29 cellular contexts compared by ENCODE assay signal in genomic region chr12:28558232-28558631, GRCh38.
"Had no signal": no experiment of that assay in that cellular context is flagged by ENCODE, and none has a peak within 500 bp of the region (broad histone marks: within the 10 kb centered on the region; RNA-seq: fewer than 3 reads in every experiment).

No MANE protein-coding gene starts in this region.

- H3K4me3 ChIP-seq: adrenal gland, body of pancreas, cardiac muscle cell, colonic mucosa, esophagus squamous epithelium, gastroesophageal sphincter had no signal

- H3K27ac ChIP-seq: adrenal gland, body of pancreas, cardiac muscle cell, colonic mucosa, epithelial cell of prostate, esophagus squamous epithelium, gastroesophageal sphincter had no signal

- H3K4me3 Mint-ChIP-seq: activated CD4-positive, alpha-beta memory T cell treated with anti-CD3 and anti-CD28 coated beads for 36 hours; activated CD4-positive, alpha-beta T cell treated with anti-CD3 and anti-CD28 coated beads for 36 hours; activated CD4-positive, alpha-beta T cell treated with anti-CD3 and anti-CD28 coated beads, Interleukin-2, amount 10 ng/mL, durations not matched to agents 24 days and 14 days; activated CD8-positive, alpha-beta T cell treated with anti-CD3 and anti-CD28 coated beads, Interleukin-2, amount 10 ng/mL, durations not matched to agents 7 days and 5 days; activated naive CD8-positive, alpha-beta T cell treated with anti-CD3 and anti-CD28 coated beads for 36 hours; activated naive CD8-positive, alpha-beta T cell treated with anti-CD3 and anti-CD28 coated beads, Interleukin-2, amount 50 U/mL, for 24 hours; activated T-cell treated with anti-CD3 and anti-CD28 coated beads, Interleukin-2, amount 50 U/mL, for 24 hours; activated T-cell treated with anti-CD3 and anti-CD28 coated beads, Interleukin-2, amount 50 U/mL, for 72 hours had no signal

- H3K4me1 Mint-ChIP-seq: activated naive CD8-positive, alpha-beta T cell treated with anti-CD3 and anti-CD28 coated beads for 36 hours; activated naive CD8-positive, alpha-beta T cell treated with anti-CD3 and anti-CD28 coated beads, Interleukin-2, amount 50 U/mL, for 24 hours had no signal

- H3K27me3 Mint-ChIP-seq: activated CD4-positive, alpha-beta memory T cell treated with anti-CD3 and anti-CD28 coated beads for 36 hours; activated CD4-positive, alpha-beta T cell treated with anti-CD3 and anti-CD28 coated beads for 36 hours; activated CD4-positive, alpha-beta T cell treated with anti-CD3 and anti-CD28 coated beads, Interleukin-2, amount 10 ng/mL, durations not matched to agents 24 days and 14 days; activated naive CD8-positive, alpha-beta T cell treated with anti-CD3 and anti-CD28 coated beads for 36 hours; activated naive CD8-positive, alpha-beta T cell treated with anti-CD3 and anti-CD28 coated beads, Interleukin-2, amount 50 U/mL, for 24 hours; activated T-cell treated with anti-CD3 and anti-CD28 coated beads, Interleukin-2, amount 50 U/mL, for 24 hours had no signal

- DNase-seq: activated CD4-positive, alpha-beta memory T cell treated with anti-CD3 and anti-CD28 coated beads for 36 hours; activated CD4-positive, alpha-beta T cell treated with anti-CD3 and anti-CD28 coated beads for 36 hours; activated CD4-positive, alpha-beta T cell treated with anti-CD3 and anti-CD28 coated beads, Interleukin-2, amount 10 ng/mL, durations not matched to agents 24 days and 14 days; activated CD4-positive, CD25-positive, alpha-beta regulatory T cell; activated CD4-positive, CD25-positive, alpha-beta regulatory T cell treated with anti-CD3 and anti-CD28 coated beads, Interleukin-2, amount 50 U/mL, for 72 hours; activated CD8-positive, alpha-beta memory T cell treated with anti-CD3 and anti-CD28 coated beads, Interleukin-2, amount 50 U/mL, for 48 hours; activated CD8-positive, alpha-beta T cell treated with anti-CD3 and anti-CD28 coated beads, Interleukin-2, amount 10 ng/mL, durations not matched to agents 7 days and 5 days; activated gamma-delta T cell; activated naive CD4-positive, alpha-beta T cell; activated naive CD4-positive, alpha-beta T cell treated with anti-CD3 and anti-CD28 coated beads, Interleukin-2, amount 50 U/mL, for 16 hours; activated naive CD8-positive, alpha-beta T cell treated with anti-CD3 and anti-CD28 coated beads for 36 hours; activated naive CD8-positive, alpha-beta T cell treated with anti-CD3 and anti-CD28 coated beads, Interleukin-2, amount 50 U/mL, for 24 hours; activated T-cell treated with anti-CD3 and anti-CD28 coated beads for 4 hours; activated T-cell treated with anti-CD3 and anti-CD28 coated beads, Interleukin-2, amount 50 U/mL, for 24 hours; activated T-cell treated with anti-CD3 and anti-CD28 coated beads, Interleukin-2, amount 50 U/mL, for 72 hours; adrenal gland; amygdala; aorta; body of pancreas; central memory CD4-positive, alpha-beta T cell; cerebellar nuclear complex; colonic mucosa; effector CD8-positive, alpha-beta T cell; esophagus squamous epithelium; foreskin melanocyte; T-helper 2 cell had no signal

- H3K9me3 Mint-ChIP-seq: activated CD4-positive, alpha-beta T cell treated with anti-CD3 and anti-CD28 coated beads, Interleukin-2, amount 10 ng/mL, durations not matched to agents 24 days and 14 days; activated naive CD8-positive, alpha-beta T cell treated with anti-CD3 and anti-CD28 coated beads for 36 hours; activated naive CD8-positive, alpha-beta T cell treated with anti-CD3 and anti-CD28 coated beads, Interleukin-2, amount 50 U/mL, for 24 hours; activated T-cell treated with anti-CD3 and anti-CD28 coated beads, Interleukin-2, amount 50 U/mL, for 24 hours had no signal

- H3K36me3 ChIP-seq: adrenal gland, cardiac muscle cell, colonic mucosa, esophagus squamous epithelium, gastroesophageal sphincter had no signal

- H3K9me3 ChIP-seq: adrenal gland, colonic mucosa, esophagus squamous epithelium, gastroesophageal sphincter had no signal

- H3K27me3 ChIP-seq: adrenal gland, body of pancreas, cardiac muscle cell, colonic mucosa, esophagus squamous epithelium, gastroesophageal sphincter had no signal

- ATAC-seq: activated CD4-positive, alpha-beta T cell treated with anti-CD3 and anti-CD28 coated beads for 36 hours; activated CD8-positive, alpha-beta T cell treated with anti-CD3 and anti-CD28 coated beads, Interleukin-2, amount 10 ng/mL, durations not matched to agents 7 days and 5 days; activated naive CD8-positive, alpha-beta T cell treated with anti-CD3 and anti-CD28 coated beads, Interleukin-2, amount 50 U/mL, for 24 hours; activated T-cell treated with anti-CD3 and anti-CD28 coated beads, Interleukin-2, amount 50 U/mL, for 72 hours; body of pancreas; gastroesophageal sphincter had no signal

- H3K4me1 ChIP-seq: adrenal gland, body of pancreas, colonic mucosa had no signal

- H3K27ac Mint-ChIP-seq: activated CD4-positive, alpha-beta memory T cell treated with anti-CD3 and anti-CD28 coated beads for 36 hours; activated CD4-positive, alpha-beta T cell treated with anti-CD3 and anti-CD28 coated beads for 36 hours; activated CD4-positive, alpha-beta T cell treated with anti-CD3 and anti-CD28 coated beads, Interleukin-2, amount 10 ng/mL, durations not matched to agents 24 days and 14 days; activated CD8-positive, alpha-beta T cell treated with anti-CD3 and anti-CD28 coated beads, Interleukin-2, amount 10 ng/mL, durations not matched to agents 7 days and 5 days; activated naive CD8-positive, alpha-beta T cell treated with anti-CD3 and anti-CD28 coated beads for 36 hours; activated naive CD8-positive, alpha-beta T cell treated with anti-CD3 and anti-CD28 coated beads, Interleukin-2, amount 50 U/mL, for 24 hours; activated T-cell treated with anti-CD3 and anti-CD28 coated beads, Interleukin-2, amount 50 U/mL, for 24 hours; activated T-cell treated with anti-CD3 and anti-CD28 coated beads, Interleukin-2, amount 50 U/mL, for 72 hours had no signal
